ENCODE assay signal across 1 cellular context in the genomic region with DNA sequence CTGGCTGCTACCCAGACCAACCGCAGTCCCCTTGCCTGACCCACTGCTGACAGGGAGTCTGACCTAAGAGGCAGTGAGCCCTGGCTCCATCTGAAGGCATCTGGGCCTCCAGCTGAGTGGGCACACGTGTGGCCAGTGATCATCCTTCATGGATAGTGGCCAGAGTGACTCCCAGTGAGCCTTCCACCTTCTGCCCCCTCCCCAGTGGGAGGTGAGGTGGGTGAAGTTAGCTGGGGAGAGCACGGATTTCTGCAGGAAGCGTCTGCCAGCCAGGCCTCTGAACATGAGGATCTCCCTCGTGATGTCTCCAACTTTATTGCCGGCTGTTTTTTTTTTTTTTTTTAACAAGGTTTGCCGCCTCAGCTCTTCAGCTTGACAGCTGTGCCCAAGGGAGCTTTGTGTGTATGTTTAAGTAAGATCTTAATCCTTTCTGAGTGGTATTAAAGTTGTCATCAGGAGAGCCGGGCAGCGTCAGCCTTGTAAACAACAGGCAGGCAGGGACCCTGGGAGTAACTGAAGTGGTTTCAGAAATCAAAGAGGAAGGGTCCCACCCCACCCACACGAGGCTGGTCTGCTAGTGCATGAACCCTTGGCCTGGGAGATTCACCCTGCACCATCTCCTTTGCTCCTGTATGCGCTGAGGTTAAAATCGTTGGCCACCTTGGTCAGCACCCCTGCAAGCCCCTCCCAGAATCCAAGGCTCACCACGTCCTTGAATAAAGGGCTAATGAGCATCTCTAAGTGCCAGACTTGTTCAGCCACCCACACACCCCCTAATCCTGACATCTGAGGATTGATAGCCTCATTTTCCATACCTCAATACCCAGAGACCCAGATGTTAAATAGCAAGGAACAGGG.
TF ChIP-seq lines count a peak whose summit lies in the region.

No MANE protein-coding gene starts in this region.

TF ChIP-seq in HEK293, 187 proteins besides CTCF, POLR2A, EP300 and RAD21 (continued from another document):
- TF ChIP-seq, protein P1, sequence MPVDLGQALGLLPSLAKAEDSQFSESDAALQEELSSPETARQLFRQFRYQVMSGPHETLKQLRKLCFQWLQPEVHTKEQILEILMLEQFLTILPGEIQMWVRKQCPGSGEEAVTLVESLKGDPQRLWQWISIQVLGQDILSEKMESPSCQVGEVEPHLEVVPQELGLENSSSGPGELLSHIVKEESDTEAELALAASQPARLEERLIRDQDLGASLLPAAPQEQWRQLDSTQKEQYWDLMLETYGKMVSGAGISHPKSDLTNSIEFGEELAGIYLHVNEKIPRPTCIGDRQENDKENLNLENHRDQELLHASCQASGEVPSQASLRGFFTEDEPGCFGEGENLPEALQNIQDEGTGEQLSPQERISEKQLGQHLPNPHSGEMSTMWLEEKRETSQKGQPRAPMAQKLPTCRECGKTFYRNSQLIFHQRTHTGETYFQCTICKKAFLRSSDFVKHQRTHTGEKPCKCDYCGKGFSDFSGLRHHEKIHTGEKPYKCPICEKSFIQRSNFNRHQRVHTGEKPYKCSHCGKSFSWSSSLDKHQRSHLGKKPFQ (tag by site-specific recombination; IDR thresholded peaks at IDR 0.05), result peak; percentile 72; the same call in 1 of the 2 replicates
- TF ChIP-seq ZNF114 (tag by site-specific recombination; IDR thresholded peaks at IDR 0.05) (no peak), MZF1 (tag by site-specific recombination; IDR thresholded peaks at IDR 0.05; ENCODE audit: borderline replicate concordance) (peak; percentile 33; the same call in 1 of the 2 replicates), REPIN1 (tag by site-specific recombination; IDR thresholded peaks at IDR 0.05; ENCODE audit: low read depth) (no peak), ZSCAN16 (tag by site-specific recombination; IDR thresholded peaks at IDR 0.05) (peak; percentile 72; the same call in 1 of the 2 replicates), ZNF366 (tag by site-specific recombination; conservative IDR thresholded peaks at IDR 0.05) (peak; percentile 54), ZBTB8A (tag by site-specific recombination; IDR thresholded peaks at IDR 0.05) (peak; percentile 69), ZNF548 (tag by site-specific recombination; IDR thresholded peaks at IDR 0.05) (no peak), GLI4 (tag by site-specific recombination; IDR thresholded peaks at IDR 0.05) (no peak), ZNF549 (tag by site-specific recombination; IDR thresholded peaks at IDR 0.05) (no peak), TRIM28 (IDR thresholded peaks at IDR 0.05; ENCODE audit: borderline replicate concordance, low read length) (peak; percentile 48; the same call in 1 of the 2 replicates), SETDB1 (IDR thresholded peaks at IDR 0.05; ENCODE audit: insufficient read length, low read length) (no peak), ZFP41 (tag by site-specific recombination; IDR thresholded peaks at IDR 0.05; ENCODE audit: borderline replicate concordance) (no peak), IKZF3 (tag by site-specific recombination; IDR thresholded peaks at IDR 0.05) (peak; percentile 85), ZNF747 (tag by site-specific recombination; IDR thresholded peaks at IDR 0.05) (no peak), ZNF37A (tag by site-specific recombination; IDR thresholded peaks at IDR 0.05) (peak; percentile 55; the same call in 1 of the 2 replicates), ZNF394 (tag by site-specific recombination; IDR thresholded peaks at IDR 0.05; ENCODE audit: borderline replicate concordance) (0 out of 2 replicates have a peak, but pooled peaks have one; percentile 57), SCRT2 (tag by site-specific recombination; IDR thresholded peaks at IDR 0.05) (0 out of 2 replicates have a peak, but pooled peaks have one; percentile 47), GLI2 (tag by site-specific recombination; IDR thresholded peaks at IDR 0.05; ENCODE audit: borderline replicate concordance, low read depth) (peak; percentile 96; the same call in 1 of the 2 replicates), ZNF701 (tag by site-specific recombination; IDR thresholded peaks at IDR 0.05) (no peak)
- TF ChIP-seq, protein P2, sequence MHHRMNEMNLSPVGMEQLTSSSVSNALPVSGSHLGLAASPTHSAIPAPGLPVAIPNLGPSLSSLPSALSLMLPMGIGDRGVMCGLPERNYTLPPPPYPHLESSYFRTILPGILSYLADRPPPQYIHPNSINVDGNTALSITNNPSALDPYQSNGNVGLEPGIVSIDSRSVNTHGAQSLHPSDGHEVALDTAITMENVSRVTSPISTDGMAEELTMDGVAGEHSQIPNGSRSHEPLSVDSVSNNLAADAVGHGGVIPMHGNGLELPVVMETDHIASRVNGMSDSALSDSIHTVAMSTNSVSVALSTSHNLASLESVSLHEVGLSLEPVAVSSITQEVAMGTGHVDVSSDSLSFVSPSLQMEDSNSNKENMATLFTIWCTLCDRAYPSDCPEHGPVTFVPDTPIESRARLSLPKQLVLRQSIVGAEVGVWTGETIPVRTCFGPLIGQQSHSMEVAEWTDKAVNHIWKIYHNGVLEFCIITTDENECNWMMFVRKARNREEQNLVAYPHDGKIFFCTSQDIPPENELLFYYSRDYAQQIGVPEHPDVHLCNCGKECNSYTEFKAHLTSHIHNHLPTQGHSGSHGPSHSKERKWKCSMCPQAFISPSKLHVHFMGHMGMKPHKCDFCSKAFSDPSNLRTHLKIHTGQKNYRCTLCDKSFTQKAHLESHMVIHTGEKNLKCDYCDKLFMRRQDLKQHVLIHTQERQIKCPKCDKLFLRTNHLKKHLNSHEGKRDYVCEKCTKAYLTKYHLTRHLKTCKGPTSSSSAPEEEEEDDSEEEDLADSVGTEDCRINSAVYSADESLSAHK (tag by site-specific recombination; IDR thresholded peaks at IDR 0.05), result peak; percentile 97
- TF ChIP-seq, protein P3, sequence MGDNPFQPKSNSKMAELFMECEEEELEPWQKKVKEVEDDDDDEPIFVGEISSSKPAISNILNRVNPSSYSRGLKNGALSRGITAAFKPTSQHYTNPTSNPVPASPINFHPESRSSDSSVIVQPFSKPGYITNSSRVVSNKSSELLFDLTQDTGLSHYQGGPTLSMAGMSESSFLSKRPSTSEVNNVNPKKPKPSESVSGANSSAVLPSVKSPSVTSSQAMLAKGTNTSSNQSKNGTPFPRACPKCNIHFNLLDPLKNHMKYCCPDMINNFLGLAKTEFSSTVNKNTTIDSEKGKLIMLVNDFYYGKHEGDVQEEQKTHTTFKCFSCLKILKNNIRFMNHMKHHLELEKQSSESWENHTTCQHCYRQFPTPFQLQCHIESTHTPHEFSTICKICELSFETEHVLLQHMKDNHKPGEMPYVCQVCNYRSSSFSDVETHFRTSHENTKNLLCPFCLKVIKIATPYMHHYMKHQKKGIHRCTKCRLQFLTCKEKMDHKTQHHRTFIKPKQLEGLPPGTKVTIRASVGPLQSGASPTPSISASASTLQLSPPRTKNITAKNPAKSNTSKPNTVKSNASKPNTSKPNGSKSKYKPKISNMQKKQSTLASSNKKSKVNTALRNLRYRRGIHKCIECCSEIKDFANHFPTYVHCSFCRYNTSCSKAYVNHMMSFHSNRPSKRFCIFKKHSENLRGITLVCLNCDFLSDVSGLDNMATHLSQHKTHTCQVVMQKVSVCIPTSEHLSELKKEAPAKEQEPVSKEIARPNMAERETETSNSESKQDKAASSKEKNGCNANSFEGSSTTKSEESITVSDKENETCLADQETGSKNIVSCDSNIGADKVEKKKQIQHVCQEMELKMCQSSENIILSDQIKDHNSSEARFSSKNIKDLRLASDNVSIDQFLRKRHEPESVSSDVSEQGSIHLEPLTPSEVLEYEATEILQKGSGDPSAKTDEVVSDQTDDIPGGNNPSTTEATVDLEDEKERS (tag by site-specific recombination; IDR thresholded peaks at IDR 0.05), result no peak
- TF ChIP-seq, protein P4, sequence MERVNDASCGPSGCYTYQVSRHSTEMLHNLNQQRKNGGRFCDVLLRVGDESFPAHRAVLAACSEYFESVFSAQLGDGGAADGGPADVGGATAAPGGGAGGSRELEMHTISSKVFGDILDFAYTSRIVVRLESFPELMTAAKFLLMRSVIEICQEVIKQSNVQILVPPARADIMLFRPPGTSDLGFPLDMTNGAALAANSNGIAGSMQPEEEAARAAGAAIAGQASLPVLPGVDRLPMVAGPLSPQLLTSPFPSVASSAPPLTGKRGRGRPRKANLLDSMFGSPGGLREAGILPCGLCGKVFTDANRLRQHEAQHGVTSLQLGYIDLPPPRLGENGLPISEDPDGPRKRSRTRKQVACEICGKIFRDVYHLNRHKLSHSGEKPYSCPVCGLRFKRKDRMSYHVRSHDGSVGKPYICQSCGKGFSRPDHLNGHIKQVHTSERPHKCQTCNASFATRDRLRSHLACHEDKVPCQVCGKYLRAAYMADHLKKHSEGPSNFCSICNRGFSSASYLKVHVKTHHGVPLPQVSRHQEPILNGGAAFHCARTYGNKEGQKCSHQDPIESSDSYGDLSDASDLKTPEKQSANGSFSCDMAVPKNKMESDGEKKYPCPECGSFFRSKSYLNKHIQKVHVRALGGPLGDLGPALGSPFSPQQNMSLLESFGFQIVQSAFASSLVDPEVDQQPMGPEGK (tag by site-specific recombination; IDR thresholded peaks at IDR 0.05), result peak; percentile 69; the same call in 1 of the 2 replicates
- TF ChIP-seq, protein P5, sequence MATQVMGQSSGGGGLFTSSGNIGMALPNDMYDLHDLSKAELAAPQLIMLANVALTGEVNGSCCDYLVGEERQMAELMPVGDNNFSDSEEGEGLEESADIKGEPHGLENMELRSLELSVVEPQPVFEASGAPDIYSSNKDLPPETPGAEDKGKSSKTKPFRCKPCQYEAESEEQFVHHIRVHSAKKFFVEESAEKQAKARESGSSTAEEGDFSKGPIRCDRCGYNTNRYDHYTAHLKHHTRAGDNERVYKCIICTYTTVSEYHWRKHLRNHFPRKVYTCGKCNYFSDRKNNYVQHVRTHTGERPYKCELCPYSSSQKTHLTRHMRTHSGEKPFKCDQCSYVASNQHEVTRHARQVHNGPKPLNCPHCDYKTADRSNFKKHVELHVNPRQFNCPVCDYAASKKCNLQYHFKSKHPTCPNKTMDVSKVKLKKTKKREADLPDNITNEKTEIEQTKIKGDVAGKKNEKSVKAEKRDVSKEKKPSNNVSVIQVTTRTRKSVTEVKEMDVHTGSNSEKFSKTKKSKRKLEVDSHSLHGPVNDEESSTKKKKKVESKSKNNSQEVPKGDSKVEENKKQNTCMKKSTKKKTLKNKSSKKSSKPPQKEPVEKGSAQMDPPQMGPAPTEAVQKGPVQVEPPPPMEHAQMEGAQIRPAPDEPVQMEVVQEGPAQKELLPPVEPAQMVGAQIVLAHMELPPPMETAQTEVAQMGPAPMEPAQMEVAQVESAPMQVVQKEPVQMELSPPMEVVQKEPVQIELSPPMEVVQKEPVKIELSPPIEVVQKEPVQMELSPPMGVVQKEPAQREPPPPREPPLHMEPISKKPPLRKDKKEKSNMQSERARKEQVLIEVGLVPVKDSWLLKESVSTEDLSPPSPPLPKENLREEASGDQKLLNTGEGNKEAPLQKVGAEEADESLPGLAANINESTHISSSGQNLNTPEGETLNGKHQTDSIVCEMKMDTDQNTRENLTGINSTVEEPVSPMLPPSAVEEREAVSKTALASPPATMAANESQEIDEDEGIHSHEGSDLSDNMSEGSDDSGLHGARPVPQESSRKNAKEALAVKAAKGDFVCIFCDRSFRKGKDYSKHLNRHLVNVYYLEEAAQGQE (tag by site-specific recombination; IDR thresholded peaks at IDR 0.05), result peak; percentile 94
